In the genomic region with DNA sequence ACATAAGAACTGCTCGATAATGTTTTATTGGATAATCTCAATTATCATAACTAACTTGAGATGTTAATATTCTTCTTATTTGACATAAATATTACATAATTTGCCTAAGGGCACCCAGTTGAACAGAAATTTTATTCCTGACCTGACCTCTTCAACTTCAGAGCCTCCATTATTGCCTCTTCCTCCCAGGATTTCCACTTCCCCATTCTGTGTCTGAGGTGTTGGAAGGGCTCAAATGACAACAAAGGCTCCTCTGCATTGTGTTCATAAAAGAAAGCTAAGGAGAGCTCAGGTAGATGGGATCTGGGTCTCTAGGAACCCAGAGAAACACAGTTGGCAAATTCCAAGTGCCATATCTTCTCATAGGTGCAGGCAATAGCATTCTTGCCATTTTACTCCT, we compare ENCODE assay signal across 20 cellular contexts.
"Had no signal": no experiment of that assay in that cellular context is flagged by ENCODE, and none has a peak within 500 bp of the region (broad histone marks: within the 10 kb centered on the region; RNA-seq: fewer than 3 reads in every experiment).

No MANE protein-coding gene starts in this region.

- H3K27me3 ChIP-seq: ovary, spleen, suprapubic skin, vagina had no signal

- H3K4me3 ChIP-seq: dorsolateral prefrontal cortex, lower lobe of right lung, ovary, psoas muscle, skin epidermis, spleen, suprapubic skin, vagina had no signal

- FAIRE-seq: frontal cortex, keratinocyte had no signal

- ATAC-seq: left ventricle myocardium superior; lower lobe of right lung; natural killer cell; psoas muscle; right cardiac atrium; stimulated activated memory B cell treated with anti-CD40 and anti-IgM and Interleukin-4, amounts not matched to agents 10 μg/mL and 1 μg/mL and 100 μg/mL, for 72 hours; stimulated activated naive CD8-positive, alpha-beta T cell treated with anti-CD3 and anti-CD28 coated beads, Interleukin-15, amount 100 ng/mL, for 72 hours had no signal

- H3K36me3 ChIP-seq: lower lobe of right lung, ovary, spleen, suprapubic skin, vagina had no signal

- DNase-seq: dorsolateral prefrontal cortex; effector CD4-positive, alpha-beta T cell; head of caudate nucleus; left ventricle myocardium superior; lower lobe of right lung; natural killer cell; occipital lobe; ovary; posterior cingulate gyrus; psoas muscle; right cardiac atrium; spleen; stimulated activated CD4-positive, alpha-beta T cell treated with anti-CD3 and anti-CD28 coated beads, Interleukin-4, amount 100 ng/mL, for 4 hours; stimulated activated naive CD8-positive, alpha-beta T cell treated with anti-CD3 and anti-CD28 coated beads, Interleukin-15, amount 100 ng/mL, for 72 hours had no signal

- H3K4me1 ChIP-seq: psoas muscle had no signal

- H3K9me3 ChIP-seq: lower lobe of right lung, ovary, psoas muscle, suprapubic skin, vagina had no signal

- H3K27ac ChIP-seq: dorsolateral prefrontal cortex, lower lobe of right lung, ovary, psoas muscle, skin epidermis, spleen, suprapubic skin, vagina had no signal
